Comparison of ENCODE assay signal across 1 cellular context in genomic region chr4:2811830-2812599, GRCh38.
TF ChIP-seq lines count a peak whose summit lies in the region.

No MANE protein-coding gene starts in this region.

TF ChIP-seq in HEK293, 187 proteins besides CTCF, POLR2A, EP300 and RAD21 (continued from another document):
- peak; percentile 72 for TF ChIP-seq PATZ1 (tag by site-specific recombination; IDR thresholded peaks at IDR 0.05)
- no peak for TF ChIP-seq SETDB1 (IDR thresholded peaks at IDR 0.05; ENCODE audit: insufficient read length, low read length)
- TF ChIP-seq WT1 (tag by site-specific recombination; IDR thresholded peaks at IDR 0.05) = peak; percentile 27; the same call in 1 of the 2 replicates
- TF ChIP-seq TSHZ1 (tag by site-specific recombination; IDR thresholded peaks at IDR 0.05; ENCODE audit: borderline replicate concordance) = no peak
- TF ChIP-seq SCRT2 (tag by site-specific recombination; IDR thresholded peaks at IDR 0.05) = 0 out of 2 replicates have a peak, but pooled peaks have one; percentile 13
- no peak for TF ChIP-seq ZNF549 (tag by site-specific recombination; IDR thresholded peaks at IDR 0.05)
- peak; percentile 26; the same call in 1 of the 2 replicates for TF ChIP-seq ZNF394 (tag by site-specific recombination; IDR thresholded peaks at IDR 0.05; ENCODE audit: borderline replicate concordance)
- TF ChIP-seq ZNF324 (tag by site-specific recombination; IDR thresholded peaks at IDR 0.05) = 0 out of 2 replicates have a peak, but pooled peaks have one; percentile 46
- TF ChIP-seq ZNF10 (tag by site-specific recombination; IDR thresholded peaks at IDR 0.05) = no peak
- TF ChIP-seq SP7 (tag by site-specific recombination; IDR thresholded peaks at IDR 0.05) = peak; percentile 39
- peak; percentile 61 for TF ChIP-seq ZNF692 (tag by site-specific recombination; IDR thresholded peaks at IDR 0.05)
- no peak for TF ChIP-seq REPIN1 (tag by site-specific recombination; IDR thresholded peaks at IDR 0.05; ENCODE audit: low read depth)
- peak; percentile 82 for TF ChIP-seq ZNF335 (tag by site-specific recombination; conservative IDR thresholded peaks at IDR 0.05)
- peak; percentile 91 for TF ChIP-seq ZBTB48 (tag by site-specific recombination; IDR thresholded peaks at IDR 0.05)
- peak; percentile 73 for TF ChIP-seq ZNF580 (tag by site-specific recombination; IDR thresholded peaks at IDR 0.05)
- no peak for TF ChIP-seq ZNF560 (tag by site-specific recombination; IDR thresholded peaks at IDR 0.05; ENCODE audit: borderline replicate concordance)
- TF ChIP-seq ZBTB20 (tag by site-specific recombination; IDR thresholded peaks at IDR 0.05) = peak; percentile 96
- TF ChIP-seq ZSCAN4 (tag by site-specific recombination; IDR thresholded peaks at IDR 0.05) = 0 out of 2 replicates have a peak, but pooled peaks have one; percentile 10
- TF ChIP-seq OSR2 (tag by site-specific recombination; IDR thresholded peaks at IDR 0.05) = peak; percentile 82
- TF ChIP-seq ZNF26 (tag by site-specific recombination; IDR thresholded peaks at IDR 0.05) = no peak
- peak; percentile 89 for TF ChIP-seq GLIS2 (tag by site-specific recombination; IDR thresholded peaks at IDR 0.05)
- TF ChIP-seq ZBTB26 (tag by site-specific recombination; optimal IDR thresholded peaks at IDR 0.05) = peak; percentile 15
- peak; percentile 52; the same call in 1 of the 2 replicates for TF ChIP-seq ZNF341 (tag by site-specific recombination; IDR thresholded peaks at IDR 0.05; ENCODE audit: low read depth)
- no peak for TF ChIP-seq ZNF548 (tag by site-specific recombination; IDR thresholded peaks at IDR 0.05)
- peak; percentile 94 for TF ChIP-seq ZBTB11 (tag by site-specific recombination; conservative IDR thresholded peaks at IDR 0.05; ENCODE audit: low read depth)
- peak; percentile 73 for TF ChIP-seq ZBTB17 (tag by site-specific recombination; IDR thresholded peaks at IDR 0.05)
- no peak for TF ChIP-seq ZNF645 (tag by site-specific recombination; IDR thresholded peaks at IDR 0.05)
- no peak for TF ChIP-seq ZNF610 (tag by site-specific recombination; IDR thresholded peaks at IDR 0.05; ENCODE audit: borderline replicate concordance)
- peak; percentile 71 for TF ChIP-seq GLIS1 (tag by site-specific recombination; IDR thresholded peaks at IDR 0.05)
- TF ChIP-seq ZNF768 (tag by site-specific recombination; IDR thresholded peaks at IDR 0.05) = no peak
- TF ChIP-seq ZNF747 (tag by site-specific recombination; IDR thresholded peaks at IDR 0.05) = no peak
- 0 out of 2 replicates have a peak, but pooled peaks have one; percentile 20 for TF ChIP-seq KLF8 (tag by site-specific recombination; IDR thresholded peaks at IDR 0.05)
- peak; percentile 44; the same call in 1 of the 2 replicates for TF ChIP-seq ZSCAN30 (tag by site-specific recombination; IDR thresholded peaks at IDR 0.05)
- peak; percentile 32; the same call in 1 of the 2 replicates for TF ChIP-seq SP3 (tag by site-specific recombination; IDR thresholded peaks at IDR 0.05)
- TF ChIP-seq KLF16 (tag by site-specific recombination; IDR thresholded peaks at IDR 0.05) = 0 out of 2 replicates have a peak, but pooled peaks have one; percentile 52
- TF ChIP-seq ZFP69B (tag by site-specific recombination; IDR thresholded peaks at IDR 0.05) = peak; percentile 65
- peak; percentile 96 for TF ChIP-seq ZIC2 (tag by site-specific recombination; IDR thresholded peaks at IDR 0.05)
